Comparison of ENCODE assay signal across 18 cellular contexts in genomic region chr10:43218206-43218950, GRCh38. TPM values are rescaled to one million over a fixed set of nuclear protein-coding genes. Genes with fewer than 3 reads are reported as not detected.
DNase-seq lines count a peak whose midpoint lies in the region; ATAC-seq, FAIRE-seq and TF ChIP-seq lines count a peak whose summit lies in the region.
"Had no signal": no experiment of that assay in that cellular context is flagged by ENCODE, and none has a peak within 500 bp of the region (broad histone marks: within the 10 kb centered on the region; RNA-seq: fewer than 3 reads in every experiment).

No MANE protein-coding gene starts in this region.

- H3K4me3 Mint-ChIP-seq in astrocyte (ENCODE audit: unreplicated experiment): no peak overlapping the region
- H3K4me3 Mint-ChIP-seq in stimulated activated naive CD8-positive, alpha-beta T cell treated with anti-CD3 and anti-CD28 coated beads, Interleukin-15, amount 100 ng/mL, for 72 hours: no peak overlapping the region
- H3K4me3 Mint-ChIP-seq: CD4-positive, alpha-beta T cell; H9; mesothelial cell of epicardium had no signal

- H3K9me3 ChIP-seq in astrocyte (ENCODE audit: insufficient read depth, low read depth, low read length): no peaks in the 10 kb centered on the region
- H3K9me3 ChIP-seq: esophagus muscularis mucosa, sigmoid colon had no signal

- H3K9me3 Mint-ChIP-seq in astrocyte (ENCODE audit: unreplicated experiment): no peaks in the 10 kb centered on the region
- no peaks in the 10 kb centered on the region for H3K9me3 Mint-ChIP-seq in stimulated activated naive CD8-positive, alpha-beta T cell treated with anti-CD3 and anti-CD28 coated beads, Interleukin-15, amount 100 ng/mL, for 72 hours
- H3K9me3 Mint-ChIP-seq: CD4-positive, alpha-beta T cell; H9; mesothelial cell of epicardium had no signal

- FAIRE-seq in astrocyte (lab: Jason Lieb, UNC): no peak
- FAIRE-seq in H54 (lab: Jason Lieb, UNC): no peak
- FAIRE-seq: RCC 7860 had no signal

- H3K27ac ChIP-seq in astrocyte (ENCODE audit: low read depth, low read length): peak overlapping the region; percentile 33

- H4K20me1 ChIP-seq in astrocyte (ENCODE audit: insufficient read depth, low read length): no peaks in the 10 kb centered on the region

- peak overlapping the region; percentile 10 for H2AFZ ChIP-seq in astrocyte (ENCODE audit: low read depth, low read length)

- H3K79me2 ChIP-seq in astrocyte (ENCODE audit: insufficient read depth, low read length): no peaks in the 10 kb centered on the region

- H3K4me1 ChIP-seq in astrocyte (ENCODE audit: insufficient read depth, low read length): peaks cover 20% of the 10 kb centered on the region
- H3K4me1 ChIP-seq: sigmoid colon had no signal

- H3K4me3 ChIP-seq in astrocyte (ENCODE audit: insufficient read depth, low read depth, low read length): no peak overlapping the region
- H3K4me3 ChIP-seq: esophagus muscularis mucosa, sigmoid colon had no signal

- no peak for TF ChIP-seq CTCF in astrocyte (IDR thresholded peaks at IDR 0.05; ENCODE audit: insufficient read depth, low read depth, low read length)
- TF ChIP-seq CTCF in GM13977 (IDR thresholded peaks at IDR 0.05; ENCODE audit: extremely low read depth, insufficient read depth, missing control alignments): no peak

- H3K4me1 Mint-ChIP-seq in astrocyte (ENCODE audit: low read depth, unreplicated experiment): peaks cover 5% of the 10 kb centered on the region
- H3K4me1 Mint-ChIP-seq in stimulated activated naive CD8-positive, alpha-beta T cell treated with anti-CD3 and anti-CD28 coated beads, Interleukin-15, amount 100 ng/mL, for 72 hours: peaks cover 11% of the 10 kb centered on the region
- H3K4me1 Mint-ChIP-seq: mesothelial cell of epicardium had no signal

- ATAC-seq in stimulated activated naive CD8-positive, alpha-beta T cell treated with anti-CD3 and anti-CD28 coated beads, Interleukin-15, amount 100 ng/mL, for 72 hours: no peak
- no peak for ATAC-seq in HG02571 (IDR thresholded peaks at IDR 0.05; ENCODE audit: unreplicated experiment)

- peaks cover 8% of the 10 kb centered on the region for H3K27me3 ChIP-seq in astrocyte (ENCODE audit: insufficient read depth, low read length)

- H3K36me3 Mint-ChIP-seq in astrocyte (ENCODE audit: low read depth, unreplicated experiment): no peaks in the 10 kb centered on the region
- H3K36me3 Mint-ChIP-seq: mesothelial cell of epicardium had no signal

- H3K4me2 ChIP-seq in astrocyte (ENCODE audit: low read length): peak overlapping the region; percentile 39

- DNase-seq in GM04503 (ENCODE audit: low read depth) (peak; percentile 53), astrocyte (ENCODE audit: low read depth) (peak; percentile 84), hypothalamus (lab: John Stamatoyannopoulos, UW) (peak in 39 of 51 donors; percentile 23 to 81 (median 53)), renal cortical epithelial cell (ENCODE audit: low read depth) (peak; percentile 14), H54 (ENCODE audit: insufficient read length, low spot score) (no peak), GM13977 (ENCODE audit: low spot score) (no peak)
- no peak for DNase-seq in stimulated activated naive CD8-positive, alpha-beta T cell treated with anti-CD3 and anti-CD28 coated beads, Interleukin-15, amount 100 ng/mL, for 72 hours
- DNase-seq: activated CD4-positive, alpha-beta T cell treated with anti-CD3 and anti-CD28 coated beads, Interleukin-2, amount 50 U/mL, for 48 hours; activated effector memory CD4-positive, alpha-beta T cell treated with Interleukin-2 at 50 U/mL for 16 hours; CD4-positive, alpha-beta T cell; H9; NCI-H1092 treated with DMSO at 0.1 percent for 48 hours; sigmoid colon; T1000 had no signal

- H3K36me3 ChIP-seq in astrocyte (ENCODE audit: insufficient read depth, low read length): no peaks in the 10 kb centered on the region
- H3K36me3 ChIP-seq: esophagus muscularis mucosa, sigmoid colon had no signal

- H3K27ac Mint-ChIP-seq in astrocyte (ENCODE audit: unreplicated experiment): no peak overlapping the region
- peak overlapping the region in 1 of 2 donors; percentile 76 for H3K27ac Mint-ChIP-seq in stimulated activated naive CD8-positive, alpha-beta T cell treated with anti-CD3 and anti-CD28 coated beads, Interleukin-15, amount 100 ng/mL, for 72 hours
- H3K27ac Mint-ChIP-seq: CD4-positive, alpha-beta T cell; mesothelial cell of epicardium had no signal

- in situ Hi-C loops in GM13977 (cut with MboI; ENCODE audit: low pct_unique_long_range_greater_than_20kb, low sequenced_read_pairs, unreplicated experiment): no loop called here

- TF ChIP-seq POLR2A in H54 (IDR thresholded peaks at IDR 0.05; ENCODE audit: low read depth, low read length): no peak

- H3K9ac ChIP-seq in astrocyte (ENCODE audit: low read length): no peak overlapping the region

- peaks cover 42% of the 10 kb centered on the region for H3K27me3 Mint-ChIP-seq in astrocyte (ENCODE audit: low read depth, unreplicated experiment)
- peaks cover 9% of the 10 kb centered on the region for H3K27me3 Mint-ChIP-seq in stimulated activated naive CD8-positive, alpha-beta T cell treated with anti-CD3 and anti-CD28 coated beads, Interleukin-15, amount 100 ng/mL, for 72 hours

RNA-seq across cellular contexts. Expression of gene RASGEF1A, which starts 48.5 kb away (rescaled TPM):
- total RNA-seq in astrocyte (11.4 and 11.8 TPM in 2 replicates), renal cortical epithelial cell (under 0.01 and 2.0 TPM in 2 replicates)

Comparison
In these comparisons a context has a peak if more than half of its experiments do, and no peak if none do; other contexts are left out.
1. DNase-seq: peak in GM04503 (single experiment), astrocyte (single experiment), hypothalamus (39 of 51) and renal cortical epithelial cell (single experiment); none in H54 (single experiment), GM13977 (single experiment) and stimulated activated naive CD8-positive, alpha-beta T cell treated with anti-CD3 and anti-CD28 coated beads, Interleukin-15, amount 100 ng/mL, for 72 hours (0 of 2).